8 cellular contexts compared by ENCODE assay signal in the genomic region with DNA sequence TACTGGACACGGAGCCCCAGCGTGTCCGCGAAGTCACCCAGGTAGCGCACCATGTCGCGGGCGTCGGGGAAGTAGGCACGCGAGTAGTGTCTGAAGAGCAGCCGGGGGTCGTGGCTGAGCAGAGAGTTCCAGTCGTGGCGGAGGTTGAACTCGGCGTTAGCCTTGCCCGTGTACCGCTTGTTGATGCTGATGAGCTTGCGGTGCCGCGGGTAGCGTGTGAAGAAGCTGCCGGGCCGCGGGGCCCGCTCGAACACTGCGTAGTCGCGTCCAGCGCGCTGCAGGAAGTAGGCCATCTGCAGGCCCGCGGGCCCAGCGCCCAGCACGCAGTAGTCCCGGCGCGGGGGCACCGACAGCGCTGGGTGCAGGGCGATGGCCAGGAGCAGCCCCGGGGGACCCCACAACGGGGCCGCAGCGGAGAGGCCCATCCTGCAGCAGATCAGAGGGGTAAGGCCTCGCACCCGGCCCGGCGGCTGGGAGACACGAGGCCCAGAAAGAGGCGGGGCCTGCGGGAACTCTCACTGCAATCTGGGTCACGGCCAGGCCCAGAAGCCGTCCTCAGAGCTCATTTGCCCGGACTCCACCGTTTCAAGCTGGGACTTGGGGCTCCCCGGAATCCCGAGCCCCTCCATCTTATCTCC. TPM values are rescaled to one million over a fixed set of nuclear protein-coding genes. Genes with fewer than 3 reads are reported as not detected.
DNase-seq lines count a peak whose midpoint lies in the region; TF ChIP-seq lines count a peak whose summit lies in the region.

No MANE protein-coding gene starts in this region.

- H3K27me3 ChIP-seq in BJ (ENCODE audit: control insufficient read depth, insufficient read depth, low read length) (no peaks in the 10 kb centered on the region), MM.1S (replicated peaks; ENCODE audit: insufficient read depth, low read length) (no peaks in the 10 kb centered on the region), ectodermal cell (ENCODE audit: control insufficient read depth, insufficient read depth, low read length, poor library complexity, severe bottlenecking) (no peaks in the 10 kb centered on the region)

- H4K20me1 ChIP-seq in MM.1S (ENCODE audit: insufficient read depth, low read length) = no peaks in the 10 kb centered on the region

- no peaks in the 10 kb centered on the region for H3K36me3 ChIP-seq in BJ (ENCODE audit: control insufficient read depth, insufficient read depth, low read length)
- 0 out of 2 replicates have a peak, but pooled peaks cover 4% of the 10 kb centered on the region for H3K36me3 ChIP-seq in MM.1S (replicated peaks; ENCODE audit: insufficient read depth, low read length)
- peaks cover 19% of the 10 kb centered on the region for H3K36me3 ChIP-seq in ectodermal cell (ENCODE audit: control insufficient read depth, insufficient read depth, low read length)

- DNase-seq in BJ (ENCODE audit: low read depth) (no peak), MM.1S (no peak), NCI-H2196 treated with DMSO at 0.1 percent for 48 hours (lab: John Stamatoyannopoulos, UW; ENCODE audit: unreplicated experiment) (no peak), putamen (ENCODE audit: low spot score) (no peak), MV-4-11 (lab: John Stamatoyannopoulos, UW) (no peak)
- DNase-seq in activated CD8-positive, alpha-beta memory T cell treated with anti-CD3 and anti-CD28 coated beads, Interleukin-2, amount 50 U/mL, for 48 hours = no peak

- WGBS in ectodermal cell, 2 experiments = 97% methylated on average over 60 of the region's 60 CpGs

- H3K27me3 Mint-ChIP-seq in nephron (ENCODE audit: low read depth) = no peaks in the 10 kb centered on the region

- POLR2A ChIA-PET in BJ (lab: Charles Lee) = no interaction called here

- peaks cover 10% of the 10 kb centered on the region for H3K79me2 ChIP-seq in MM.1S (ENCODE audit: low read length)

- peak overlapping the region; percentile 91 for H2AFZ ChIP-seq in MM.1S (ENCODE audit: low read length)

- CTCF ChIA-PET in BJ (lab: Yijun Ruan, JAX) = interaction anchor here (0.7 kb wide), 1 partner anchor 268 kb away, joined by 3 read pairs; no protein-coding TSS in a partner anchor

- H3K9me3 ChIP-seq in MM.1S (replicated peaks; ENCODE audit: insufficient read depth, low read length) (no peaks in the 10 kb centered on the region), ectodermal cell (ENCODE audit: control insufficient read depth, low read length) (no peaks in the 10 kb centered on the region)

- peaks cover 17% of the 10 kb centered on the region for H3K4me1 Mint-ChIP-seq in nephron

- peaks cover 16% of the 10 kb centered on the region for H3K4me1 ChIP-seq in MM.1S (ENCODE audit: low read length)
- H3K4me1 ChIP-seq in ectodermal cell (ENCODE audit: control insufficient read depth, insufficient read depth, low read length) = no peaks in the 10 kb centered on the region

- no peaks in the 10 kb centered on the region for H3K9me3 Mint-ChIP-seq in nephron

- H3K27ac ChIP-seq in MM.1S (ENCODE audit: low read length) (peak overlapping the region; percentile 78; the same call in 1 of the 2 replicates), ectodermal cell (ENCODE audit: insufficient read depth, low read depth, low read length, poor library complexity, severe bottlenecking) (no peak overlapping the region)

- H3K9ac ChIP-seq in MM.1S (ENCODE audit: low read length) = peak overlapping the region; percentile 57; the same call in 1 of the 2 replicates

- H3K4me3 ChIP-seq in BJ (ENCODE audit: low read depth, low read length) (peak overlapping the region; percentile 53), MM.1S (ENCODE audit: low read length) (peak overlapping the region; percentile 79), ectodermal cell (ENCODE audit: insufficient read depth, low read depth, low read length) (peak overlapping the region; percentile 40)

- peak overlapping the region; percentile 92 for H3K4me2 ChIP-seq in MM.1S (ENCODE audit: low read depth, low read length)

- peaks cover 33% of the 10 kb centered on the region for H3F3A ChIP-seq in MM.1S (ENCODE audit: insufficient read depth, low read length)

- peaks cover 22% of the 10 kb centered on the region for H3K36me3 Mint-ChIP-seq in nephron (ENCODE audit: low read depth)

- H3K4me3 Mint-ChIP-seq in nephron = peak overlapping the region; percentile 65 to 79 (median 70)

- H3K27ac Mint-ChIP-seq in nephron = no peak overlapping the region

- H3K9me2 ChIP-seq in MM.1S (replicated peaks; ENCODE audit: insufficient read depth, low read length) = no peaks in the 10 kb centered on the region

- TF ChIP-seq CTCF in BJ (IDR thresholded peaks at IDR 0.05; ENCODE audit: insufficient read depth, low read depth, low read length) (no peak), MM.1S (IDR thresholded peaks at IDR 0.05; ENCODE audit: low read length) (no peak), nephron (IDR thresholded peaks at IDR 0.05; ENCODE audit: unreplicated experiment in 3 of 3) (no peak)

RNA-seq across cellular contexts. Expression of a gene that starts 0.7 kb away (rescaled TPM):
- polyA plus RNA-seq in BJ (2011; rRNA removed) = 1.6 and 3.2 TPM in 2 replicates
- 2.7 and 3.0 TPM in 2 replicates for polyA minus RNA-seq in BJ (2011; rRNA and poly(A)+ RNA removed)
- 28.5 TPM for polyA plus RNA-seq in ectodermal cell (2013, experiment 1 of 4)
- 38.6 TPM for polyA plus RNA-seq in ectodermal cell (2013, experiment 2 of 4)
- 23.0 TPM for polyA plus RNA-seq in ectodermal cell (2013, experiment 3 of 4)
- polyA plus RNA-seq in ectodermal cell (2013, experiment 4 of 4) = 25.6 TPM

RNA-seq across cellular contexts. Expression of a gene that starts 22.8 kb away (rescaled TPM):
- 420 and 505 TPM in 2 replicates for polyA plus RNA-seq in BJ (2011; rRNA removed)
- 212 and 368 TPM in 2 replicates for polyA minus RNA-seq in BJ (2011; rRNA and poly(A)+ RNA removed)
- polyA plus RNA-seq in ectodermal cell (2013, experiment 1 of 4) = 170 TPM
- 169 TPM for polyA plus RNA-seq in ectodermal cell (2013, experiment 2 of 4)
- polyA plus RNA-seq in ectodermal cell (2013, experiment 3 of 4) = 168 TPM
- 184 TPM for polyA plus RNA-seq in ectodermal cell (2013, experiment 4 of 4)

RNA-seq across cellular contexts. Expression of a gene that starts 24.7 kb away (rescaled TPM):
- 139 and 192 TPM in 2 replicates for polyA plus RNA-seq in BJ (2011; rRNA removed)
- polyA minus RNA-seq in BJ (2011; rRNA and poly(A)+ RNA removed) = 37.2 and 72.0 TPM in 2 replicates
- polyA plus RNA-seq in ectodermal cell (2013, experiment 1 of 4) = 86.1 TPM
- polyA plus RNA-seq in ectodermal cell (2013, experiment 2 of 4) = 79.4 TPM
- polyA plus RNA-seq in ectodermal cell (2013, experiment 3 of 4) = 71.1 TPM
- 75.0 TPM for polyA plus RNA-seq in ectodermal cell (2013, experiment 4 of 4)
